ENCODE assay signal across 21 cellular contexts in genomic region chr21:45155910-45156309, GRCh38.
A peak's percentile ranks its signal among the peaks of the same experiment; 100 is the strongest.
DNase-seq lines count a peak whose midpoint lies in the region; ATAC-seq and TF ChIP-seq lines count a peak whose summit lies in the region.
"Had no signal": no experiment of that assay in that cellular context is flagged by ENCODE, and none has a peak within 500 bp of the region (broad histone marks: within the 10 kb centered on the region; RNA-seq: fewer than 3 reads in every experiment).

No MANE protein-coding gene starts in this region.

- H3K23ac ChIP-seq in H9 (ENCODE audit: insufficient read length, low read depth, low read length): no peak overlapping the region

- no peaks in the 10 kb centered on the region for H3K79me2 ChIP-seq in H9 (ENCODE audit: insufficient read depth, low read length)

- H3K14ac ChIP-seq in H9 (ENCODE audit: insufficient read depth, low read length): no peak overlapping the region

- H3K4me2 ChIP-seq in H9 (ENCODE audit: insufficient read depth, insufficient read length, low read length): no peak overlapping the region

- H3K9me3 ChIP-seq in H9 (ENCODE audit: control insufficient read depth, low read depth, low read length) (no peaks in the 10 kb centered on the region), T-helper 17 cell (ENCODE audit: control insufficient read depth, low read length, poor library complexity, severe bottlenecking) (no peaks in the 10 kb centered on the region), endodermal cell (ENCODE audit: control insufficient read depth, low read length) (no peaks in the 10 kb centered on the region), stomach (no peaks in the 10 kb centered on the region)
- no peaks in the 10 kb centered on the region for H3K9me3 ChIP-seq in CD8-positive, alpha-beta T cell (ENCODE audit: low read length)

- no peak overlapping the region for H3K18ac ChIP-seq in H9 (ENCODE audit: insufficient read length, low read depth, low read length)

- no peaks in the 10 kb centered on the region for H3K36me3 ChIP-seq in endodermal cell (ENCODE audit: control insufficient read depth, insufficient read depth, low read length)
- H3K36me3 ChIP-seq in stomach: peaks cover 0 to 9% (median 0%) of the 10 kb centered on the region in 4 donors
- no peaks in the 10 kb centered on the region for H3K36me3 ChIP-seq in CD8-positive, alpha-beta T cell (ENCODE audit: insufficient read depth, low read length)

- H2AK5ac ChIP-seq in H9 (ENCODE audit: insufficient read length, low read length): no peak overlapping the region

- peaks cover 0 to 11% (median 7%) of the 10 kb centered on the region in 3 experiments; a peak in 2 of 7 replicates for H3K36me3 Mint-ChIP-seq in H9 (ENCODE audit: insufficient read depth in 1 of 3, low read depth in 3 of 3)
- peaks cover 3% of the 10 kb centered on the region for H3K36me3 Mint-ChIP-seq in T-helper 17 cell (ENCODE audit: low read depth)
- no peaks in the 10 kb centered on the region for H3K36me3 Mint-ChIP-seq in endodermal cell (ENCODE audit: low read depth)
- peaks cover 4% of the 10 kb centered on the region for H3K36me3 Mint-ChIP-seq in CD8-positive, alpha-beta T cell
- H3K36me3 Mint-ChIP-seq: CD4-positive, CD25-positive, alpha-beta regulatory T cell had no signal

- H3K27ac ChIP-seq in H9 (ENCODE audit: insufficient read length, low read depth, low read length) (no peak overlapping the region), endodermal cell (ENCODE audit: low read depth, low read length) (no peak overlapping the region), stomach (no peak overlapping the region)
- H3K27ac ChIP-seq in CD8-positive, alpha-beta T cell (ENCODE audit: low read depth, low read length): no peak overlapping the region

- H2AFZ ChIP-seq in H9 (ENCODE audit: low read length): no peak overlapping the region

- H3K9me3 Mint-ChIP-seq in H9 (peaks cover 3 to 8% of the 10 kb centered on the region in 2 experiments; a peak in 1 of 5 replicates), endodermal cell (no peaks in the 10 kb centered on the region)
- H3K9me3 Mint-ChIP-seq in CD8-positive, alpha-beta T cell: no peaks in the 10 kb centered on the region

- no peak overlapping the region for H3T11ph ChIP-seq in H9 (ENCODE audit: low read length)

- no peak overlapping the region for H2BK15ac ChIP-seq in H9 (ENCODE audit: low read depth, low read length)

- H3K23me2 ChIP-seq in H9 (ENCODE audit: insufficient read length, low read depth, low read length, poor library complexity, severe bottlenecking): no peaks in the 10 kb centered on the region

- peak; percentile 12 for DNase-seq in H9
- DNase-seq in T-helper 17 cell: no peak
- DNase-seq in endodermal cell: peak; percentile 20
- peak; percentile 9 for DNase-seq in stomach
- no peak for DNase-seq in NCI-H2227 treated with DMSO at 0.1 percent for 48 hours (lab: John Stamatoyannopoulos, UW)
- DNase-seq in NCI-H1930 (lab: John Stamatoyannopoulos, UW): no peak
- DNase-seq in GM10266 (ENCODE audit: extremely low spot score): no peak
- DNase-seq in CD8-positive, alpha-beta T cell: no peak
- DNase-seq: CD4-positive, CD25-positive, alpha-beta regulatory T cell; COR-L47; DMS79; KG1; NCI-H1092; NCI-H1436; NCI-H187 treated with DMSO at 0.1 percent for 48 hours; NCI-H510A; NCI-H774; NK-92 treated with Interleukin-12 subunit alpha and Interleukin-12 subunit beta, amount 100 ng/mL, for 24 hours had no signal

- ATAC-seq in T-helper 17 cell: no peak
- no peak for ATAC-seq in CD8-positive, alpha-beta T cell
- ATAC-seq: GM12878, Panc1, SK-N-SH treated with all-trans-retinoic acid at 6 μM for 48 hours had no signal

- H3K27ac Mint-ChIP-seq in H9 (no peak overlapping the region), T-helper 17 cell (peak overlapping the region; percentile 1), endodermal cell (no peak overlapping the region)
- H3K27ac Mint-ChIP-seq in CD8-positive, alpha-beta T cell: no peak overlapping the region
- H3K27ac Mint-ChIP-seq: CD4-positive, CD25-positive, alpha-beta regulatory T cell had no signal

- no peak overlapping the region for H2BK12ac ChIP-seq in H9 (ENCODE audit: insufficient read length, low read depth, low read length)

- H2BK5ac ChIP-seq in H9 (ENCODE audit: insufficient read length, low read length): no peak overlapping the region

- H3K27me3 ChIP-seq in H9 (ENCODE audit: insufficient read depth, low read length) (no peaks in the 10 kb centered on the region), endodermal cell (ENCODE audit: control insufficient read depth, insufficient read depth, low read length, poor library complexity, severe bottlenecking) (no peaks in the 10 kb centered on the region), stomach (no peaks in the 10 kb centered on the region)
- no peaks in the 10 kb centered on the region for H3K27me3 ChIP-seq in CD8-positive, alpha-beta T cell (ENCODE audit: insufficient read depth, low read length)

- H3K4me1 Mint-ChIP-seq in H9 (peaks cover 25 to 29% of the 10 kb centered on the region in 2 experiments), T-helper 17 cell (peaks cover 36% of the 10 kb centered on the region), endodermal cell (peaks cover 1% of the 10 kb centered on the region)
- H3K4me1 Mint-ChIP-seq in CD8-positive, alpha-beta T cell (ENCODE audit: low read depth): peaks cover 35% of the 10 kb centered on the region

- H4K91ac ChIP-seq in H9 (ENCODE audit: insufficient read length, low read depth, low read length): no peak overlapping the region

- intact Hi-C loops in stomach (cut with DNase I; ENCODE audit: low total_unique reads): no loop called here
- intact Hi-C loops in CD8-positive, alpha-beta T cell (cut with DNase I, micrococcal nuclease): loop anchor here in 1 of 2 experiments (10.0 kb wide), 1 partner anchor 59 kb away; no protein-coding TSS in a partner anchor

- H3K4me1 ChIP-seq in H9 (ENCODE audit: insufficient read depth, low read length) (no peaks in the 10 kb centered on the region; the same call in 1 of the 2 replicates), endodermal cell (ENCODE audit: control insufficient read depth, insufficient read depth, low read length) (no peaks in the 10 kb centered on the region), stomach (peaks cover 0 to 46% (median 24%) of the 10 kb centered on the region in 4 donors)
- peaks cover 39% of the 10 kb centered on the region for H3K4me1 ChIP-seq in CD8-positive, alpha-beta T cell (ENCODE audit: insufficient read depth, low read length)

- CTCF ChIA-PET in CD8-positive, alpha-beta T cell (lab: Charles Lee): no interaction called here

- TF ChIP-seq CTCF in H9 (conservative IDR thresholded peaks at IDR 0.05) (no peak), endodermal cell (conservative IDR thresholded peaks at IDR 0.05) (no peak), stomach (IDR thresholded peaks at IDR 0.05) (no peak), GM10266 (IDR thresholded peaks at IDR 0.05; ENCODE audit: control insufficient read depth, insufficient read depth, low read depth, missing control alignments) (no peak)
- TF ChIP-seq CTCF in CD8-positive, alpha-beta T cell (IDR thresholded peaks at IDR 0.05): no peak

- no peak for TF ChIP-seq EP300 in stomach (IDR thresholded peaks at IDR 0.05)

- no peak overlapping the region for H4K5ac ChIP-seq in H9 (ENCODE audit: insufficient read length, low read depth, low read length)

- H2BK20ac ChIP-seq in H9 (ENCODE audit: low read depth, low read length, poor library complexity, severe bottlenecking): no peak overlapping the region

- no peak for TF ChIP-seq POLR2A in stomach (IDR thresholded peaks at IDR 0.05)

- no peaks in the 10 kb centered on the region for H4K20me1 ChIP-seq in H9 (ENCODE audit: control insufficient read depth, insufficient read depth, insufficient read length)

- no peak overlapping the region for H3K56ac ChIP-seq in H9 (ENCODE audit: insufficient read length, low read depth, low read length)

- no peak overlapping the region for H3K4ac ChIP-seq in H9 (ENCODE audit: low read depth, low read length)

- H3K27me3 Mint-ChIP-seq in H9 (ENCODE audit: low read depth) (no peaks in the 10 kb centered on the region), T-helper 17 cell (no peaks in the 10 kb centered on the region), endodermal cell (ENCODE audit: insufficient read depth) (no peaks in the 10 kb centered on the region)
- H3K27me3 Mint-ChIP-seq in CD8-positive, alpha-beta T cell (ENCODE audit: low read depth): no peaks in the 10 kb centered on the region
- H3K27me3 Mint-ChIP-seq: CD4-positive, CD25-positive, alpha-beta regulatory T cell had no signal

- H3K4me3 Mint-ChIP-seq in H9 (no peak overlapping the region), T-helper 17 cell (no peak overlapping the region), endodermal cell (no peak overlapping the region)
- H3K4me3 Mint-ChIP-seq in CD8-positive, alpha-beta T cell: no peak overlapping the region
- H3K4me3 Mint-ChIP-seq: CD4-positive, CD25-positive, alpha-beta regulatory T cell had no signal

- no peak overlapping the region for H4K8ac ChIP-seq in H9 (replicated peaks; ENCODE audit: insufficient read length, low read depth, low read length)

- no peak overlapping the region for H2BK120ac ChIP-seq in H9 (ENCODE audit: low read depth, low read length, poor library complexity, severe bottlenecking)

- POLR2A ChIA-PET in CD8-positive, alpha-beta T cell (lab: Charles Lee): no interaction called here

- no peak overlapping the region for H3K9ac ChIP-seq in H9 (ENCODE audit: extremely low read depth, insufficient read length, low read length)
- H3K9ac ChIP-seq in endodermal cell (ENCODE audit: extremely low read depth, low read length, poor library complexity, severe bottlenecking): no peak overlapping the region

- H3K79me1 ChIP-seq in H9 (ENCODE audit: insufficient read depth, low read depth, low read length, poor library complexity, severe bottlenecking): no peaks in the 10 kb centered on the region

- no peak overlapping the region for H3K4me3 ChIP-seq in endodermal cell (ENCODE audit: low read length)
- H3K4me3 ChIP-seq in stomach: no peak overlapping the region
- no peak overlapping the region for H3K4me3 ChIP-seq in CD8-positive, alpha-beta T cell (ENCODE audit: low read depth, low read length)
- H3K4me3 ChIP-seq: GM12878 had no signal

Comparison
In these comparisons a context has a peak if more than half of its experiments do, and no peak if none do; other contexts are left out.
1. DNase-seq: peak in H9 (single experiment), endodermal cell (single experiment) and stomach (single experiment); none in T-helper 17 cell (0 of 3), NCI-H2227 treated with DMSO at 0.1 percent for 48 hours (single experiment), NCI-H1930 (0 of 2), GM10266 (single experiment) and CD8-positive, alpha-beta T cell (0 of 7).